ENCODE assay signal across 10 cellular contexts in genomic region chr2:128302011-128302743, GRCh38. TPM values are rescaled to one million over a fixed set of nuclear protein-coding genes. Genes with fewer than 3 reads are reported as not detected.
A peak's percentile ranks its signal among the peaks of the same experiment; 100 is the strongest.
DNase-seq lines count a peak whose midpoint lies in the region; ATAC-seq and TF ChIP-seq lines count a peak whose summit lies in the region.
"Had no signal": no experiment of that assay in that cellular context is flagged by ENCODE, and none has a peak within 500 bp of the region (broad histone marks: within the 10 kb centered on the region; RNA-seq: fewer than 3 reads in every experiment).

No MANE protein-coding gene starts in this region.

- in situ Hi-C loops in Panc1 (cut with HindIII; ENCODE audit: low pct_unique_long_range_greater_than_20kb, low sequenced_read_pairs) (no loop called here), ACHN (cut with HindIII; ENCODE audit: low pct_ligation_motif_present, low pct_unique_long_range_greater_than_20kb, low sequenced_read_pairs) (no loop called here)

- H3K4me2 ChIP-seq in trophoblast cell (ENCODE audit: low read length), result no peak overlapping the region

- no peak overlapping the region for H3K9ac ChIP-seq in trophoblast cell (ENCODE audit: low read length)

- 0 out of 2 replicates have a peak, but pooled peaks have one; percentile 4 for ATAC-seq in Panc1
- no peak for ATAC-seq in GM21367 (IDR thresholded peaks at IDR 0.05; ENCODE audit: unreplicated experiment)
- no peak for ATAC-seq in HG03520 (IDR thresholded peaks at IDR 0.05; ENCODE audit: unreplicated experiment)
- ATAC-seq in HG02798 (IDR thresholded peaks at IDR 0.05; ENCODE audit: poor library complexity, unreplicated experiment), result no peak

- H3K4me3 ChIP-seq in ACC112 (ENCODE audit: low read depth, low read length), result no peak overlapping the region
- H3K4me3 ChIP-seq in Panc1 (ENCODE audit: low read depth in 2 of 2, low read length in 2 of 2), result no peak overlapping the region
- no peak overlapping the region for H3K4me3 ChIP-seq in epithelial cell of esophagus (ENCODE audit: low read length)
- no peak overlapping the region for H3K4me3 ChIP-seq in trophoblast cell (ENCODE audit: low read depth, low read length)

- POLR2A ChIA-PET in Panc1 (lab: Charles Lee), result no interaction called here

- peak overlapping the region; percentile 21 for H2BK12ac ChIP-seq in trophoblast cell (ENCODE audit: low read length)

- H2AFZ ChIP-seq in ACC112 (ENCODE audit: low read length, unreplicated experiment) (no peak overlapping the region), trophoblast cell (ENCODE audit: insufficient read depth, low read length, poor library complexity) (no peak overlapping the region)

- no peak overlapping the region for H4K8ac ChIP-seq in trophoblast cell (ENCODE audit: low read depth, low read length)

- H4K12ac ChIP-seq in trophoblast cell (ENCODE audit: low read depth, low read length), result no peak overlapping the region

- no peak for DNase-seq in Panc1 (ENCODE audit: low read depth, low spot score)
- peak; percentile 32 for DNase-seq in epithelial cell of esophagus (ENCODE audit: low read depth)
- peak; percentile 94 to 97 for DNase-seq in trophoblast cell
- DNase-seq in ACHN, result no peak
- DNase-seq: NCI-H526, SHP77 treated with DMSO at 0.1 percent for 48 hours had no signal

- H3K79me2 ChIP-seq in ACC112 (ENCODE audit: control insufficient read depth, insufficient read depth, low read length, unreplicated experiment) (peaks cover 6% of the 10 kb centered on the region), trophoblast cell (ENCODE audit: control insufficient read depth, insufficient read depth, low read length, poor library complexity) (peaks cover 12% of the 10 kb centered on the region)

- peak overlapping the region; percentile 6 for H4K91ac ChIP-seq in trophoblast cell (ENCODE audit: low read depth, low read length)

- H3K9me3 ChIP-seq in Panc1 (ENCODE audit: control insufficient read depth, insufficient read depth, low read depth, low read length) (no peaks in the 10 kb centered on the region), trophoblast cell (ENCODE audit: insufficient read depth, low read depth, low read length) (peaks cover 2% of the 10 kb centered on the region)

- H3K27me3 ChIP-seq in ACC112 (ENCODE audit: insufficient read depth, low read length) (no peaks in the 10 kb centered on the region), Panc1 (ENCODE audit: control insufficient read depth, insufficient read depth, low read length) (no peaks in the 10 kb centered on the region), trophoblast cell (ENCODE audit: insufficient read depth, low read length) (no peaks in the 10 kb centered on the region)

- no CpG with 5 or more reads among the region's 8 CpGs for WGBS in trophoblast cell (ENCODE audit: extremely low coverage, insufficient coverage, insufficient read length)

- peak overlapping the region; percentile 13 for H3K4ac ChIP-seq in trophoblast cell (ENCODE audit: low read depth, low read length)

- intact Hi-C loops in Panc1 (cut with micrococcal nuclease; ENCODE audit: unreplicated experiment), result no loop called here

- H2AK5ac ChIP-seq in trophoblast cell (ENCODE audit: low read length), result peak overlapping the region; percentile 3

- H2BK5ac ChIP-seq in trophoblast cell (ENCODE audit: low read depth, low read length, poor library complexity), result no peak overlapping the region

- H3K27ac ChIP-seq in ACC112 (ENCODE audit: low read depth, low read length) (peak overlapping the region; percentile 88), Panc1 (ENCODE audit: low read length) (no peak overlapping the region), trophoblast cell (ENCODE audit: low read depth, low read length) (no peak overlapping the region)

- H3K4me1 ChIP-seq in ACC112 (ENCODE audit: control insufficient read depth, insufficient read depth, low read length, unreplicated experiment) (peaks cover 47% of the 10 kb centered on the region), Panc1 (ENCODE audit: control insufficient read depth, insufficient read depth, low read length) (peaks cover 12% of the 10 kb centered on the region), trophoblast cell (ENCODE audit: control insufficient read depth in 1 of 2, insufficient read depth in 2 of 2, low read length in 2 of 2) (peaks cover 42 to 52% of the 10 kb centered on the region in 2 experiments)

- CTCF ChIA-PET in Panc1 (lab: Charles Lee), result interaction anchor here (0.5 to 0.6 kb wide), 2 partner anchors 17 to 453 kb away, joined by 4 to 10 read pairs; no protein-coding TSS in a partner anchor

- TF ChIP-seq CTCF in Panc1 (IDR thresholded peaks at IDR 0.05) (no peak), epithelial cell of esophagus (IDR thresholded peaks at IDR 0.05; ENCODE audit: insufficient read depth, low read depth, low read length, missing control alignments) (no peak)

- H3K79me1 ChIP-seq in trophoblast cell (ENCODE audit: low read length), result peaks cover 22% of the 10 kb centered on the region

- peak overlapping the region; percentile 55 for H3K18ac ChIP-seq in trophoblast cell (ENCODE audit: low read length)

- H3K36me3 ChIP-seq in ACC112 (ENCODE audit: insufficient read depth, low read length) (no peaks in the 10 kb centered on the region), Panc1 (ENCODE audit: control insufficient read depth, insufficient read depth, low read length) (no peaks in the 10 kb centered on the region), trophoblast cell (ENCODE audit: control insufficient read depth in 1 of 2, insufficient read depth in 2 of 2, low read length in 2 of 2) (peaks cover 4% of the 10 kb centered on the region in 2 experiments)

- no peak overlapping the region for H3K23ac ChIP-seq in trophoblast cell (ENCODE audit: low read length)

- H2BK120ac ChIP-seq in trophoblast cell (ENCODE audit: insufficient read depth, low read length, poor library complexity), result no peak overlapping the region

- H3K14ac ChIP-seq in trophoblast cell (ENCODE audit: low read length), result no peak overlapping the region

- no TSS peak for BruUV-seq in Panc1 (replicated peaks; lab: Mats Ljungman, UMichigan)

RNA-seq across cellular contexts. Expression of gene HS6ST1, which starts 16.5 kb away (rescaled TPM):
- 22.0 TPM for total RNA-seq in Panc1 (2021; ENCODE audit: unreplicated experiment)
- polyA plus RNA-seq in Panc1 (2012; ENCODE audit: insufficient read length), result 22.0 TPM
- polyA plus RNA-seq in trophoblast cell (2013), result 26.6 and 27.7 TPM in 2 replicates

Comparison
In these comparisons a context has a peak if more than half of its experiments do, and no peak if none do; other contexts are left out.
1. DNase-seq: peak in epithelial cell of esophagus (single experiment) and trophoblast cell (2 of 2); none in Panc1 (single experiment) and ACHN (single experiment).